In genomic region chr12:118372541-118373495, GRCh38 we compare ENCODE assay signal across 8 cellular contexts. TPM values are rescaled to one million over a fixed set of nuclear protein-coding genes. Genes with fewer than 3 reads are reported as not detected.
DNase-seq lines count a peak whose midpoint lies in the region; ATAC-seq, FAIRE-seq and TF ChIP-seq lines count a peak whose summit lies in the region.

Gene TAOK3 (minus strand): TSS chr12:118372907. CDS start chr12:118255567, 117,340 bp downstream.

- H3K27ac ChIP-seq in WERI-Rb-1 (peak within 1 kb of the TSS; percentile 54), mammary epithelial cell (ENCODE audit: insufficient read depth, low read depth, low read length) (peak within 1 kb of the TSS; percentile 72), iPS-20b (ENCODE audit: low read length) (no peak within 1 kb of the TSS), small intestine (ENCODE audit: low read depth in 1 of 2, low read length in 1 of 2) (peak within 1 kb of the TSS; percentile 90 to 97)

- H3K9me3 ChIP-seq in WERI-Rb-1 (ENCODE audit: severe bottlenecking), result no peaks in the 10 kb centered on the region
- no peaks in the 10 kb centered on the region for H3K9me3 ChIP-seq in mammary epithelial cell (replicated peaks; ENCODE audit: insufficient read depth, low read length)
- no peaks in the 10 kb centered on the region for H3K9me3 ChIP-seq in iPS-20b (ENCODE audit: insufficient read depth, low read depth, low read length)
- H3K9me3 ChIP-seq in small intestine (ENCODE audit: control insufficient read depth, low read depth), result no peaks in the 10 kb centered on the region

- in situ Hi-C loops in ACHN (cut with HindIII; ENCODE audit: low pct_ligation_motif_present, low pct_unique_long_range_greater_than_20kb, low sequenced_read_pairs), result loop anchor here (10.0 kb wide), 1 partner anchor 188 kb away; no protein-coding TSS in a partner anchor
- in situ Hi-C loops in mammary epithelial cell (cut with MboI; ENCODE audit: low sequenced_read_pairs in 2 of 2), result loop anchor here (5.0 to 25.0 kb wide), 3 partner anchors 111 to 191 kb away; no protein-coding TSS in a partner anchor

- dilution Hi-C loops in mammary epithelial cell (cut with HindIII; ENCODE audit: low sequenced_read_pairs), result loop anchor here (10.0 kb wide), 1 partner anchor 228 kb away; no protein-coding TSS in a partner anchor

- DNase-seq in ACHN (peak; percentile 100), NCI-H2227 (lab: John Stamatoyannopoulos, UW; ENCODE audit: unreplicated experiment) (peak; percentile 98), WERI-Rb-1 (peak; percentile 98), mammary epithelial cell (peak; percentile 98), small intestine (peak; percentile 99)

- CTCF ChIA-PET in mammary epithelial cell (lab: Charles Lee; ENCODE audit: low non-redundant PET), result interaction anchor here (0.5 to 0.7 kb wide), 2 partner anchors 66 to 73 kb away, joined by 3 to 4 read pairs; no protein-coding TSS in a partner anchor

- H3K9ac ChIP-seq in mammary epithelial cell (ENCODE audit: insufficient read depth, low read length) (peak within 1 kb of the TSS; percentile 77), iPS-20b (ENCODE audit: low read depth, low read length) (peak within 1 kb of the TSS; percentile 81; the same call in 1 of the 2 replicates)

- peak within 1 kb of the TSS; percentile 91 for H3K4me3 ChIP-seq in WERI-Rb-1 (ENCODE audit: low read depth, low read length)
- H3K4me3 ChIP-seq in mammary epithelial cell (replicated peaks in 1 of 3; ENCODE audit: insufficient read depth in 1 of 3, low read depth in 2 of 3, low read length in 3 of 3), result peak within 1 kb of the TSS; percentile 97 to 100 (median 98)
- peak within 1 kb of the TSS; percentile 83 for H3K4me3 ChIP-seq in iPS-20b (ENCODE audit: low read length)
- H3K4me3 ChIP-seq in small intestine (ENCODE audit: low read depth in 1 of 2, low read length in 2 of 2), result peak within 1 kb of the TSS; percentile 98 to 99

- no peak for TF ChIP-seq CTCF in WERI-Rb-1 (IDR thresholded peaks at IDR 0.05; ENCODE audit: low read depth, low read length)
- no peak for TF ChIP-seq CTCF in mammary epithelial cell (conservative IDR thresholded peaks at IDR 0.05 in 1 of 2, IDR thresholded peaks at IDR 0.05 in 1 of 2; ENCODE audit: extremely low read depth in 1 of 2, insufficient read depth in 1 of 2, low read depth in 1 of 2, low read length in 2 of 2)

- 0% methylated on average over 3 of the region's 75 CpGs for WGBS in mammary epithelial cell (ENCODE audit: low coverage, missing lambda C conversion rate)
- 0 to 1% (median 1%) methylated on average over 68 to 75 of the region's 75 CpGs for WGBS in small intestine, 3 donors

- no peak for FAIRE-seq in small intestine (lab: Jason Lieb, UNC)

- intact Hi-C loops in mammary epithelial cell (cut with micrococcal nuclease), result loop anchor here (1.0 to 2.0 kb wide), 4 partner anchors 16 to 312 kb away; partner anchors contain the start of gene WSB2

- peaks cover 68% of the 10 kb centered on the region for H3K79me2 ChIP-seq in mammary epithelial cell (ENCODE audit: insufficient read depth, low read length)

- ATAC-seq in GM18873 (IDR thresholded peaks at IDR 0.05; ENCODE audit: low FRiP score, unreplicated experiment) (peak; percentile 80), HG03139 (IDR thresholded peaks at IDR 0.05; ENCODE audit: unreplicated experiment) (peak; percentile 69)

- peak within 1 kb of the TSS; percentile 94 for H3K4me2 ChIP-seq in mammary epithelial cell (ENCODE audit: insufficient read depth, low read depth, low read length)

- H3K27me3 ChIP-seq in WERI-Rb-1 (ENCODE audit: insufficient read depth, low read depth, severe bottlenecking) (no peaks in the 10 kb centered on the region), mammary epithelial cell (ENCODE audit: insufficient read depth, low read length) (no peaks in the 10 kb centered on the region), iPS-20b (ENCODE audit: insufficient read depth, low read length) (peaks cover 24% of the 10 kb centered on the region), small intestine (ENCODE audit: control insufficient read depth in 2 of 2, insufficient read depth in 2 of 2, low read length in 2 of 2) (no peaks in the 10 kb centered on the region)

- H4K20me1 ChIP-seq in mammary epithelial cell (ENCODE audit: insufficient read depth, low read length), result no peaks in the 10 kb centered on the region

- H3K36me3 ChIP-seq in WERI-Rb-1, result no peaks in the 10 kb centered on the region
- H3K36me3 ChIP-seq in mammary epithelial cell (ENCODE audit: insufficient read depth, low read length), result peaks cover 2% of the 10 kb centered on the region
- H3K36me3 ChIP-seq in iPS-20b (ENCODE audit: insufficient read depth, low read depth, low read length), result no peaks in the 10 kb centered on the region
- H3K36me3 ChIP-seq in small intestine (ENCODE audit: control insufficient read depth in 2 of 2, insufficient read depth in 2 of 2, low read length in 2 of 2), result no peaks in the 10 kb centered on the region

- H3K4me1 ChIP-seq in mammary epithelial cell (ENCODE audit: insufficient read depth, low read length) (peaks cover 28% of the 10 kb centered on the region), iPS-20b (ENCODE audit: insufficient read depth, low read length) (peaks cover 25% of the 10 kb centered on the region), small intestine (ENCODE audit: control insufficient read depth in 2 of 2, insufficient read depth in 1 of 2, low read depth in 1 of 2, low read length in 1 of 2) (peaks cover 0 to 9% of the 10 kb centered on the region in 2 donors)

- TSS peak; percentile 84 for BruUV-seq in mammary epithelial cell (replicated peaks; lab: Mats Ljungman, UMichigan)

- H2AFZ ChIP-seq in mammary epithelial cell (ENCODE audit: low read depth, low read length), result peak within 1 kb of the TSS; percentile 79

RNA-seq across cellular contexts. Expression of gene TAOK3, which starts in this region (rescaled TPM):
- total RNA-seq in mammary epithelial cell, result 10 to 100 TPM; 35.5 to 53.4 TPM
- 35.8 TPM for polyA plus RNA-seq in mammary epithelial cell
- 122 TPM for polyA minus RNA-seq in mammary epithelial cell
- 10 to 100 TPM; 24.1 to 37.3 (median 33.8) TPM for polyA plus RNA-seq in small intestine
